10 cellular contexts compared by ENCODE assay signal in genomic region chr4:1348014-1348513, GRCh38. TPM values are rescaled to one million over a fixed set of nuclear protein-coding genes. Genes with fewer than 3 reads are reported as not detected.
DNase-seq lines count a peak whose midpoint lies in the region; ATAC-seq and TF ChIP-seq lines count a peak whose summit lies in the region.
"Had no signal": no experiment of that assay in that cellular context is flagged by ENCODE, and none has a peak within 500 bp of the region (broad histone marks: within the 10 kb centered on the region; RNA-seq: fewer than 3 reads in every experiment).

No MANE protein-coding gene starts in this region.

- no peaks in the 10 kb centered on the region for H3K36me3 ChIP-seq in MG63

- TF ChIP-seq CTCF in AG09309 (IDR thresholded peaks at IDR 0.05; ENCODE audit: control insufficient read depth, insufficient read depth, low read depth, low read length, missing control alignments): no peak

- no peaks in the 10 kb centered on the region for H3K9me3 Mint-ChIP-seq in naive thymus-derived CD8-positive, alpha-beta T cell

- H3K4me3 ChIP-seq in AG09309 (ENCODE audit: control insufficient read depth, low read depth, low read length) (peak overlapping the region; percentile 62), MG63 (peak overlapping the region; percentile 63)

- H3K4me1 Mint-ChIP-seq in naive thymus-derived CD8-positive, alpha-beta T cell: peaks cover 17 to 53% (median 41%) of the 10 kb centered on the region in 4 donors

- H3K9me3 ChIP-seq in MG63: no peaks in the 10 kb centered on the region

- peaks cover 0 to 4% (median 0%) of the 10 kb centered on the region in 3 donors for H3K36me3 Mint-ChIP-seq in naive thymus-derived CD8-positive, alpha-beta T cell

- DNase-seq in AG09309 (ENCODE audit: low read depth) (no peak), MG63 (no peak), dermis blood vessel endothelial cell (peak; percentile 21), HuH-7 (ENCODE audit: low spot score) (no peak)
- no peak for DNase-seq in naive thymus-derived CD8-positive, alpha-beta T cell
- no peak for DNase-seq in stimulated activated CD4-positive, alpha-beta T cell treated with anti-CD3 and anti-CD28 coated beads, Interleukin-2, amount 100 ng/mL, for 24 hours

- no peaks in the 10 kb centered on the region for H3K27me3 ChIP-seq in MG63

- POLR2A ChIA-PET in naive thymus-derived CD8-positive, alpha-beta T cell (lab: Charles Lee): interaction anchor here (0.9 to 3.8 kb wide), 6 partner anchors 8 to 257 kb away, joined by 3 to 106 read pairs (median 16); partner anchors contain the start of genes CTBP1 and MAEA

- peak overlapping the region; percentile 43 to 98 (median 96) for H3K27ac Mint-ChIP-seq in naive thymus-derived CD8-positive, alpha-beta T cell

- ATAC-seq in naive thymus-derived CD8-positive, alpha-beta T cell: no peak
- ATAC-seq in GM18858 (IDR thresholded peaks at IDR 0.05; ENCODE audit: unreplicated experiment) (no peak), HG02885 (IDR thresholded peaks at IDR 0.05; ENCODE audit: poor library complexity, unreplicated experiment) (no peak)

- H3K4me3 Mint-ChIP-seq in naive thymus-derived CD8-positive, alpha-beta T cell: peak overlapping the region; percentile 83 to 92 (median 89)

- H3K27me3 Mint-ChIP-seq in naive thymus-derived CD8-positive, alpha-beta T cell: no peaks in the 10 kb centered on the region

RNA-seq across cellular contexts. Expression of gene UVSSA, which starts 1.1 kb away (rescaled TPM):
- total RNA-seq in MG63 (2014; rRNA removed; shearing (Covaris generic); ENCODE audit: low replicate concordance): 1.2 and 5.3 TPM in 2 replicates
- total RNA-seq in dermis blood vessel endothelial cell: 6.1 and 6.5 TPM in 2 replicates
- 10 to 100 TPM; 39.4 to 39.5 TPM for total RNA-seq in naive thymus-derived CD8-positive, alpha-beta T cell
- polyA plus RNA-seq in naive thymus-derived CD8-positive, alpha-beta T cell: 1 to 10 TPM; 1.9 to 6.2 (median 2.4) TPM

RNA-seq across cellular contexts. Expression of gene NKX1-1, which starts 58.2 kb away (rescaled TPM):
- not detected in 2 replicates for total RNA-seq in MG63 (2014; rRNA removed; shearing (Covaris generic); ENCODE audit: low replicate concordance)
- total RNA-seq in dermis blood vessel endothelial cell: not detected in 2 replicates
- total RNA-seq in naive thymus-derived CD8-positive, alpha-beta T cell: not detected
- polyA plus RNA-seq in naive thymus-derived CD8-positive, alpha-beta T cell: not detected
- total RNA-seq: lower leg skin, NCI-H460 had no signal

RNA-seq across cellular contexts. Expression of gene MAEA, which starts 58.4 kb away (rescaled TPM):
- 29.3 and 30.2 TPM in 2 replicates for total RNA-seq in MG63 (2014; rRNA removed; shearing (Covaris generic); ENCODE audit: low replicate concordance)
- 74.4 and 75.9 TPM in 2 replicates for total RNA-seq in dermis blood vessel endothelial cell
- 100 to 1,000 TPM; 107 to 112 TPM for total RNA-seq in naive thymus-derived CD8-positive, alpha-beta T cell
- polyA plus RNA-seq in naive thymus-derived CD8-positive, alpha-beta T cell: 10 to 100 TPM; 56.7 to 75.1 (median 59.2) TPM
